ENCODE assay signal across 15 cellular contexts in genomic region chr4:156188596-156188995, GRCh38.
DNase-seq lines count a peak whose midpoint lies in the region; ATAC-seq and TF ChIP-seq lines count a peak whose summit lies in the region.
"Had no signal": no experiment of that assay in that cellular context is flagged by ENCODE, and none has a peak within 500 bp of the region (broad histone marks: within the 10 kb centered on the region; RNA-seq: fewer than 3 reads in every experiment).

No MANE protein-coding gene starts in this region.

- H3K4me3 Mint-ChIP-seq in activated T-cell treated with anti-CD3 and anti-CD28 coated beads, Interleukin-2, amount 50 U/mL, for 72 hours: no peak overlapping the region
- H3K4me3 Mint-ChIP-seq in immature natural killer cell: no peak overlapping the region
- H3K4me3 Mint-ChIP-seq: CD14-positive monocyte; CD8-positive, alpha-beta memory T cell; GM23338; H9 had no signal

- no peaks in the 10 kb centered on the region for H3K9me3 Mint-ChIP-seq in activated T-cell treated with anti-CD3 and anti-CD28 coated beads, Interleukin-2, amount 50 U/mL, for 72 hours
- peaks cover 0 to 16% (median 5%) of the 10 kb centered on the region in 6 donors for H3K9me3 Mint-ChIP-seq in immature natural killer cell
- H3K9me3 Mint-ChIP-seq: GM23338, H9 had no signal

- no peak overlapping the region for H3K4me3 ChIP-seq in choroid plexus epithelial cell (ENCODE audit: low read depth, low read length)
- H3K4me3 ChIP-seq: GM23338 had no signal

- ATAC-seq in activated T-cell treated with anti-CD3 and anti-CD28 coated beads, Interleukin-2, amount 50 U/mL, for 72 hours (replicated peaks in 1 of 2): no peak
- ATAC-seq: GM23338, HepG2 had no signal

- no peaks in the 10 kb centered on the region for H3K36me3 Mint-ChIP-seq in activated T-cell treated with anti-CD3 and anti-CD28 coated beads, Interleukin-2, amount 50 U/mL, for 72 hours (ENCODE audit: insufficient read depth in 2 of 2)
- H3K36me3 Mint-ChIP-seq in immature natural killer cell: no peaks in the 10 kb centered on the region
- H3K36me3 Mint-ChIP-seq: CD14-positive monocyte; CD8-positive, alpha-beta memory T cell had no signal

- DNase-seq in MV-4-11 (lab: John Stamatoyannopoulos, UW) (peak; percentile 92), choroid plexus epithelial cell (ENCODE audit: low read depth) (peak; percentile 28), foreskin melanocyte (peak; percentile 14), AG08396 (ENCODE audit: low spot score) (no peak), hypothalamus (lab: John Stamatoyannopoulos, UW) (no peak), immature natural killer cell (no peak)
- no peak for DNase-seq in activated T-cell treated with anti-CD3 and anti-CD28 coated beads, Interleukin-2, amount 50 U/mL, for 72 hours
- DNase-seq: Caco-2; CD8-positive, alpha-beta memory T cell; DND-41; GDM1; H9 had no signal

- no peaks in the 10 kb centered on the region for H3K27me3 Mint-ChIP-seq in activated T-cell treated with anti-CD3 and anti-CD28 coated beads, Interleukin-2, amount 50 U/mL, for 72 hours (ENCODE audit: low read depth)
- H3K27me3 Mint-ChIP-seq in immature natural killer cell (ENCODE audit: low read depth in 3 of 3): no peaks in the 10 kb centered on the region
- H3K27me3 Mint-ChIP-seq: CD8-positive, alpha-beta memory T cell had no signal

- no peak overlapping the region for H3K27ac Mint-ChIP-seq in activated T-cell treated with anti-CD3 and anti-CD28 coated beads, Interleukin-2, amount 50 U/mL, for 72 hours
- H3K27ac Mint-ChIP-seq in immature natural killer cell: no peak overlapping the region
- H3K27ac Mint-ChIP-seq: CD14-positive monocyte; CD8-positive, alpha-beta memory T cell; GM23338; H9 had no signal

- H3K4me1 Mint-ChIP-seq in activated T-cell treated with anti-CD3 and anti-CD28 coated beads, Interleukin-2, amount 50 U/mL, for 72 hours (ENCODE audit: low read depth): no peaks in the 10 kb centered on the region
- H3K4me1 Mint-ChIP-seq in immature natural killer cell: no peaks in the 10 kb centered on the region
- H3K4me1 Mint-ChIP-seq: CD14-positive monocyte; CD8-positive, alpha-beta memory T cell had no signal

- no peak for TF ChIP-seq CTCF in choroid plexus epithelial cell (conservative IDR thresholded peaks at IDR 0.05; ENCODE audit: low read depth, low read length)

Comparison
In these comparisons a context has a peak if more than half of its experiments do, and no peak if none do; other contexts are left out.
1. DNase-seq: peak in MV-4-11 (single experiment), choroid plexus epithelial cell (single experiment) and foreskin melanocyte (single experiment); none in AG08396 (single experiment), hypothalamus (0 of 51), activated T-cell treated with anti-CD3 and anti-CD28 coated beads, Interleukin-2, amount 50 U/mL, for 72 hours (0 of 2) and immature natural killer cell (0 of 3).